ENCODE assay signal across 10 cellular contexts in genomic region chr12:132622437-132623071, GRCh38. TPM values are rescaled to one million over a fixed set of nuclear protein-coding genes. Genes with fewer than 3 reads are reported as not detected.
DNase-seq lines count a peak whose midpoint lies in the region; ATAC-seq, FAIRE-seq and TF ChIP-seq lines count a peak whose summit lies in the region.
"Had no signal": no experiment of that assay in that cellular context is flagged by ENCODE, and none has a peak within 500 bp of the region (broad histone marks: within the 10 kb centered on the region; RNA-seq: fewer than 3 reads in every experiment).

No MANE protein-coding gene starts in this region.

- intact Hi-C loops in adrenal gland (cut with DNase I) (no loop called here), kidney (cut with DNase I) (no loop called here)

- H3K4me1 ChIP-seq in adrenal gland (replicated peaks in 1 of 2), result peaks cover 0 to 8% of the 10 kb centered on the region in 2 donors
- peaks cover 0 to 3% of the 10 kb centered on the region in 2 donors for H3K4me1 ChIP-seq in kidney (ENCODE audit: control insufficient read depth in 1 of 2, insufficient read depth in 1 of 2, low read depth in 1 of 2, low read length in 2 of 2)
- H3K4me1 ChIP-seq in suprapubic skin, result peaks cover 30% of the 10 kb centered on the region

- H3K9me3 Mint-ChIP-seq in activated CD4-positive, alpha-beta T cell treated with anti-CD3 and anti-CD28 coated beads, Interleukin-2, amount 10 ng/mL, durations not matched to agents 7 days and 5 days, result peaks cover 6% of the 10 kb centered on the region

- H3K9ac ChIP-seq in kidney (ENCODE audit: low read length in 2 of 2), result no peak overlapping the region

- H3K27me3 Mint-ChIP-seq in activated CD4-positive, alpha-beta T cell treated with anti-CD3 and anti-CD28 coated beads, Interleukin-2, amount 10 ng/mL, durations not matched to agents 7 days and 5 days, result peaks cover 9% of the 10 kb centered on the region

- TF ChIP-seq CTCF in adrenal gland (IDR thresholded peaks at IDR 0.05) (no peak), kidney (IDR thresholded peaks at IDR 0.05; ENCODE audit: borderline replicate concordance, extremely low read depth, insufficient read depth) (no peak), suprapubic skin (IDR thresholded peaks at IDR 0.05) (no peak)

- H3K4me3 Mint-ChIP-seq in activated CD4-positive, alpha-beta T cell treated with anti-CD3 and anti-CD28 coated beads, Interleukin-2, amount 10 ng/mL, durations not matched to agents 7 days and 5 days, result no peak overlapping the region
- H3K4me3 Mint-ChIP-seq: CD4-positive, CD25-positive, alpha-beta regulatory T cell had no signal

- peaks cover 24% of the 10 kb centered on the region for H3K27me3 ChIP-seq in adrenal gland
- H3K27me3 ChIP-seq in suprapubic skin, result peaks cover 35% of the 10 kb centered on the region

- H3K27ac ChIP-seq in adrenal gland (peak overlapping the region in 2 of 5 donors; percentile 44 to 53), kidney (ENCODE audit: low read depth in 2 of 2, low read length in 2 of 2) (no peak overlapping the region), suprapubic skin (no peak overlapping the region)

- H3K9me3 ChIP-seq in adrenal gland (replicated peaks in 1 of 3) (no peaks in the 10 kb centered on the region), kidney (ENCODE audit: control insufficient read depth in 1 of 2, low read length in 2 of 2) (no peaks in the 10 kb centered on the region), suprapubic skin (no peaks in the 10 kb centered on the region)

- TF ChIP-seq EP300 in suprapubic skin (IDR thresholded peaks at IDR 0.05), result no peak

- POLR2A ChIA-PET in activated CD4-positive, alpha-beta T cell treated with anti-CD3 and anti-CD28 coated beads, Interleukin-2, amount 10 ng/mL, durations not matched to agents 7 days and 5 days (lab: Charles Lee), result no interaction called here

- peak overlapping the region; percentile 57 for H3K27ac Mint-ChIP-seq in activated CD4-positive, alpha-beta T cell treated with anti-CD3 and anti-CD28 coated beads, Interleukin-2, amount 10 ng/mL, durations not matched to agents 7 days and 5 days

- peaks cover 9% of the 10 kb centered on the region for H3K4me1 Mint-ChIP-seq in activated CD4-positive, alpha-beta T cell treated with anti-CD3 and anti-CD28 coated beads, Interleukin-2, amount 10 ng/mL, durations not matched to agents 7 days and 5 days

- peaks cover 16% of the 10 kb centered on the region for H3K36me3 Mint-ChIP-seq in activated CD4-positive, alpha-beta T cell treated with anti-CD3 and anti-CD28 coated beads, Interleukin-2, amount 10 ng/mL, durations not matched to agents 7 days and 5 days (ENCODE audit: low read depth)

- no peak for ATAC-seq in HG03175 (IDR thresholded peaks at IDR 0.05; ENCODE audit: unreplicated experiment)

- peak; percentile 19 for DNase-seq in activated CD4-positive, alpha-beta T cell treated with anti-CD3 and anti-CD28 coated beads, Interleukin-2, amount 10 ng/mL, durations not matched to agents 7 days and 5 days
- no peak for DNase-seq in activated CD4-positive, alpha-beta T cell treated with anti-CD3 and anti-CD28 coated beads, Interleukin-2, amount 50 U/mL, for 48 hours
- DNase-seq in adrenal gland (peak in 6 of 7 donors; percentile 35 to 78 (median 44)), kidney (peak; percentile 83), suprapubic skin (ENCODE audit: low spot score in 2 of 2) (peak in 1 of 2 donors; percentile 63), GDM1 (lab: John Stamatoyannopoulos, UW) (no peak), GM19239 (ENCODE audit: insufficient read length, low spot score) (no peak)

- no peak overlapping the region for H3K4me3 ChIP-seq in adrenal gland
- no peak overlapping the region for H3K4me3 ChIP-seq in kidney (ENCODE audit: low read length in 2 of 2)
- H3K4me3 ChIP-seq in suprapubic skin, result peak overlapping the region; percentile 11

- WGBS in adrenal gland, 4 donors, result 39 to 47% (median 44%) methylated on average over 9 to 11 of the region's 11 CpGs
- 36% methylated on average over 10 of the region's 11 CpGs for WGBS in suprapubic skin

- H3K36me3 ChIP-seq in adrenal gland (replicated peaks in 1 of 2) (peaks cover 0 to 4% of the 10 kb centered on the region in 2 donors), kidney (ENCODE audit: control insufficient read depth in 1 of 2, insufficient read depth in 2 of 2, low read length in 2 of 2) (no peaks in the 10 kb centered on the region), suprapubic skin (peaks cover 26% of the 10 kb centered on the region)

- no peak for TF ChIP-seq POLR2A in adrenal gland (IDR thresholded peaks at IDR 0.05)
- TF ChIP-seq POLR2A in suprapubic skin (IDR thresholded peaks at IDR 0.05), result no peak

- CTCF ChIA-PET in activated CD4-positive, alpha-beta T cell treated with anti-CD3 and anti-CD28 coated beads, Interleukin-2, amount 10 ng/mL, durations not matched to agents 7 days and 5 days (lab: Charles Lee), result interaction anchor here (1.3 kb wide), 1 partner anchor 14 kb away, joined by 3 read pairs; no protein-coding TSS in a partner anchor

- no peak for FAIRE-seq in kidney (lab: Jason Lieb, UNC)
- no peak for FAIRE-seq in GM19239 (lab: Jason Lieb, UNC)
- FAIRE-seq: colon had no signal

RNA-seq across cellular contexts. Expression of gene P2RX2, which starts 4.0 kb away (rescaled TPM):
- total RNA-seq in activated CD4-positive, alpha-beta T cell treated with anti-CD3 and anti-CD28 coated beads, Interleukin-2, amount 10 ng/mL, durations not matched to agents 7 days and 5 days, result not detected
- total RNA-seq in adrenal gland, result under 1 TPM in 1 of 8 donors, not detected in 7; 0.11 TPM
- polyA plus RNA-seq in adrenal gland, result 1 to 10 TPM in 1 of 3 donors, under 1 TPM in 1, not detected in 1; 0.44 to 1.9 TPM
- total RNA-seq in kidney, result 0.19 TPM
- polyA plus RNA-seq in kidney (ENCODE audit: insufficient read depth, low read depth, low replicate concordance), result 0.37 TPM
- total RNA-seq in suprapubic skin, result not detected
- total RNA-seq: CD4-positive, CD25-positive, alpha-beta regulatory T cell had no signal
- polyA plus RNA-seq: CD4-positive, CD25-positive, alpha-beta regulatory T cell had no signal

RNA-seq across cellular contexts. Expression of gene LRCOL1, which starts 12.2 kb away (rescaled TPM):
- not detected for total RNA-seq in activated CD4-positive, alpha-beta T cell treated with anti-CD3 and anti-CD28 coated beads, Interleukin-2, amount 10 ng/mL, durations not matched to agents 7 days and 5 days
- total RNA-seq in adrenal gland, result 1 to 10 TPM in 3 of 8 donors, under 1 TPM in 1, not detected in 4; 0.65 to 1.4 (median 1.4) TPM
- 1 to 10 TPM in 1 of 3 donors, under 1 TPM in 1, not detected in 1; 0.88 to 1.2 TPM for polyA plus RNA-seq in adrenal gland
- 1.8 TPM for total RNA-seq in kidney
- 1.0 TPM for polyA plus RNA-seq in kidney (ENCODE audit: insufficient read depth, low read depth, low replicate concordance)
- not detected for total RNA-seq in suprapubic skin
- total RNA-seq: CD4-positive, CD25-positive, alpha-beta regulatory T cell had no signal
- polyA plus RNA-seq: CD4-positive, CD25-positive, alpha-beta regulatory T cell had no signal

Comparison
In these comparisons a context has a peak if more than half of its experiments do, and no peak if none do; other contexts are left out.
1. DNase-seq: peak in activated CD4-positive, alpha-beta T cell treated with anti-CD3 and anti-CD28 coated beads, Interleukin-2, amount 10 ng/mL, durations not matched to agents 7 days and 5 days (single experiment), adrenal gland (6 of 7) and kidney (single experiment); none in activated CD4-positive, alpha-beta T cell treated with anti-CD3 and anti-CD28 coated beads, Interleukin-2, amount 50 U/mL, for 48 hours (0 of 2), GDM1 (single experiment) and GM19239 (single experiment).